In the genomic region with DNA sequence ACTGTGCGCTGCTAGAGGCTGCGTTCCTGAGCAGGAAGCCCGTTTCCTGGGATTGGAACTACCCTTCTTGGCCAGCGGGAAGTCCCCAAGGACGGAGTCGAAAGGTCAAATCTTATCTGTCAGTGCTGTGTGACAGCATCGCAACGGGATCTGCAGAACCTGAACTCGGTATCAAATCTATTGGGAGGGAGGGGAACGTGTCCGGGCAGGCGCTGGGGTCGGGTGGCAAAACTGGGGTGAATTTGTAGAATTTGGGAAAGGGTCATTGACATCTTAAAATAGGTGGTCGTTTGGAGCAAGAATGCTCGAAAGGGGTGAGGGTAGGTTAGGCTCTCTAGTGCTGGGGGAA, we compare ENCODE assay signal across 8 cellular contexts.
DNase-seq lines count a peak whose midpoint lies in the region; ATAC-seq and TF ChIP-seq lines count a peak whose summit lies in the region.

No MANE protein-coding gene starts in this region.

- H3K27ac ChIP-seq in RWPE2 (ENCODE audit: poor library complexity, severe bottlenecking) = no peak overlapping the region

- no peaks in the 10 kb centered on the region for H3K9me3 ChIP-seq in RWPE2 (ENCODE audit: severe bottlenecking)

- peak; percentile 1 for ATAC-seq in GM18909 (IDR thresholded peaks at IDR 0.05; ENCODE audit: poor library complexity, unreplicated experiment)
- no peak for ATAC-seq in RWPE2 (ENCODE audit: low read depth)
- ATAC-seq in GM18505 (IDR thresholded peaks at IDR 0.05; ENCODE audit: unreplicated experiment) = no peak

- no peak for TF ChIP-seq POLR2A in GM18505 (IDR thresholded peaks at IDR 0.05; ENCODE audit: borderline replicate concordance, extremely low read depth, insufficient read depth, insufficient read length)

- H3K27me3 ChIP-seq in RWPE2 (ENCODE audit: insufficient read depth, poor library complexity, severe bottlenecking) = no peaks in the 10 kb centered on the region

- H3K4me3 ChIP-seq in RWPE2 (ENCODE audit: severe bottlenecking) (peak overlapping the region; percentile 64), fibroblast of pulmonary artery (replicated peaks; ENCODE audit: low read depth, low read length) (peak overlapping the region; percentile 89), skeletal muscle cell (ENCODE audit: low read depth, low read length) (peak overlapping the region; percentile 82)

- peaks cover 18% of the 10 kb centered on the region for H3K4me1 ChIP-seq in RWPE2 (ENCODE audit: insufficient read depth, poor library complexity, severe bottlenecking)

- DNase-seq in RWPE2 (ENCODE audit: low spot score) (no peak), fibroblast of pulmonary artery (ENCODE audit: low read depth) (no peak), skeletal muscle cell (ENCODE audit: low read depth) (no peak), NCI-H524 (lab: John Stamatoyannopoulos, UW) (no peak)
- DNase-seq in stimulated activated naive CD4-positive, alpha-beta T cell (lab: John Stamatoyannopoulos, UW) = no peak
- no peak for DNase-seq in activated CD4-positive, alpha-beta T cell treated with anti-CD3 and anti-CD28 coated beads, Interleukin-2, amount 50 U/mL, for 4 hours

- TF ChIP-seq CTCF in RWPE2 (IDR thresholded peaks at IDR 0.05; ENCODE audit: poor library complexity, severe bottlenecking) (no peak), fibroblast of pulmonary artery (IDR thresholded peaks at IDR 0.05; ENCODE audit: low read length, missing control alignments) (no peak)

- peaks cover 22% of the 10 kb centered on the region for H3K36me3 ChIP-seq in RWPE2 (ENCODE audit: low read depth)
